In the genomic region with DNA sequence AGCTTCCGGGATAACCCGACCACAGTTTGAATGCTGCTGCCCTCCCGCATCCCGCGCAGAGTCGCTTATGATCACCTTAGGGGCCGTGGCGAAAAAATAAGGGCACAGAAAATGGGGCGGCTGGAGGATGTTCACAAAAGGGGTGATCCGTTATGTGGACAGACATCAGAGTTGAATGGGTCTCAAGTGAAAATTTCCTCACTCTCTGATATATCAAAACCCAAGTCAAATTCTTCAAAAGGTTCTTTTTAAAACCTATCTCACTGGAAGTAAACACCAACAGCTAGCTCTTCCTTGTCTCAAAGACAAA, we compare ENCODE assay signal across 1 cellular context.
TF ChIP-seq lines count a peak whose summit lies in the region.

No MANE protein-coding gene starts in this region.

TF ChIP-seq in GM23338, 12 proteins besides CTCF, POLR2A, EP300 and RAD21 (continued from another document):
- TF ChIP-seq, protein P1, sequence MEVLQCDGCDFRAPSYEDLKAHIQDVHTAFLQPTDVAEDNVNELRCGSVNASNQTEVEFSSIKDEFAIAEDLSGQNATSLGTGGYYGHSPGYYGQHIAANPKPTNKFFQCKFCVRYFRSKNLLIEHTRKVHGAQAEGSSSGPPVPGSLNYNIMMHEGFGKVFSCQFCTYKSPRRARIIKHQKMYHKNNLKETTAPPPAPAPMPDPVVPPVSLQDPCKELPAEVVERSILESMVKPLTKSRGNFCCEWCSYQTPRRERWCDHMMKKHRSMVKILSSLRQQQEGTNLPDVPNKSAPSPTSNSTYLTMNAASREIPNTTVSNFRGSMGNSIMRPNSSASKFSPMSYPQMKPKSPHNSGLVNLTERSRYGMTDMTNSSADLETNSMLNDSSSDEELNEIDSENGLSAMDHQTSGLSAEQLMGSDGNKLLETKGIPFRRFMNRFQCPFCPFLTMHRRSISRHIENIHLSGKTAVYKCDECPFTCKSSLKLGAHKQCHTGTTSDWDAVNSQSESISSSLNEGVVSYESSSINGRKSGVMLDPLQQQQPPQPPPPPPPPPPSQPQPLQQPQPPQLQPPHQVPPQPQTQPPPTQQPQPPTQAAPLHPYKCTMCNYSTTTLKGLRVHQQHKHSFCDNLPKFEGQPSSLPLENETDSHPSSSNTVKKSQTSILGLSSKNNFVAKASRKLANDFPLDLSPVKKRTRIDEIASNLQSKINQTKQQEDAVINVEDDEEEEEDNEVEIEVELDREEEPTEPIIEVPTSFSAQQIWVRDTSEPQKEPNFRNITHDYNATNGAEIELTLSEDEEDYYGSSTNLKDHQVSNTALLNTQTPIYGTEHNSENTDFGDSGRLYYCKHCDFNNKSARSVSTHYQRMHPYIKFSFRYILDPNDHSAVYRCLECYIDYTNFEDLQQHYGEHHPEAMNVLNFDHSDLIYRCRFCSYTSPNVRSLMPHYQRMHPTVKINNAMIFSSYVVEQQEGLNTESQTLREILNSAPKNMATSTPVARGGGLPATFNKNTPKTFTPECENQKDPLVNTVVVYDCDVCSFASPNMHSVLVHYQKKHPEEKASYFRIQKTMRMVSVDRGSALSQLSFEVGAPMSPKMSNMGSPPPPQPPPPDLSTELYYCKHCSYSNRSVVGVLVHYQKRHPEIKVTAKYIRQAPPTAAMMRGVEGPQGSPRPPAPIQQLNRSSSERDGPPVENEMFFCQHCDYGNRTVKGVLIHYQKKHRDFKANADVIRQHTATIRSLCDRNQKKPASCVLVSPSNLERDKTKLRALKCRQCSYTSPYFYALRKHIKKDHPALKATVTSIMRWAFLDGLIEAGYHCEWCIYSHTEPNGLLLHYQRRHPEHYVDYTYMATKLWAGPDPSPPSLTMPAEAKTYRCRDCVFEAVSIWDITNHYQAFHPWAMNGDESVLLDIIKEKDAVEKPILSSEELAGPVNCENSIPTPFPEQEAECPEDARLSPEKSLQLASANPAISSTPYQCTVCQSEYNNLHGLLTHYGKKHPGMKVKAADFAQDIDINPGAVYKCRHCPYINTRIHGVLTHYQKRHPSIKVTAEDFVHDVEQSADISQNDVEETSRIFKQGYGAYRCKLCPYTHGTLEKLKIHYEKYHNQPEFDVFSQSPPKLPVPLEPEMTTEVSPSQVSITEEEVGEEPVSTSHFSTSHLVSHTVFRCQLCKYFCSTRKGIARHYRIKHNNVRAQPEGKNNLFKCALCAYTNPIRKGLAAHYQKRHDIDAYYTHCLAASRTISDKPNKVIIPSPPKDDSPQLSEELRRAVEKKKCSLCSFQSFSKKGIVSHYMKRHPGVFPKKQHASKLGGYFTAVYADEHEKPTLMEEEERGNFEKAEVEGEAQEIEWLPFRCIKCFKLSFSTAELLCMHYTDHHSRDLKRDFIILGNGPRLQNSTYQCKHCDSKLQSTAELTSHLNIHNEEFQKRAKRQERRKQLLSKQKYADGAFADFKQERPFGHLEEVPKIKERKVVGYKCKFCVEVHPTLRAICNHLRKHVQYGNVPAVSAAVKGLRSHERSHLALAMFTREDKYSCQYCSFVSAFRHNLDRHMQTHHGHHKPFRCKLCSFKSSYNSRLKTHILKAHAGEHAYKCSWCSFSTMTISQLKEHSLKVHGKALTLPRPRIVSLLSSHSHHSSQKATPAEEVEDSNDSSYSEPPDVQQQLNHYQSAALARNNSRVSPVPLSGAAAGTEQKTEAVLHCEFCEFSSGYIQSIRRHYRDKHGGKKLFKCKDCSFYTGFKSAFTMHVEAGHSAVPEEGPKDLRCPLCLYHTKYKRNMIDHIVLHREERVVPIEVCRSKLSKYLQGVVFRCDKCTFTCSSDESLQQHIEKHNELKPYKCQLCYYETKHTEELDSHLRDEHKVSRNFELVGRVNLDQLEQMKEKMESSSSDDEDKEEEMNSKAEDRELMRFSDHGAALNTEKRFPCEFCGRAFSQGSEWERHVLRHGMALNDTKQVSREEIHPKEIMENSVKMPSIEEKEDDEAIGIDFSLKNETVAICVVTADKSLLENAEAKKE (CRISPR knock-in tag; IDR thresholded peaks at IDR 0.05) = no peak
- no peak for TF ChIP-seq POLR2AphosphoS5 (IDR thresholded peaks at IDR 0.05; ENCODE audit: low read depth)
